17 cellular contexts compared by ENCODE assay signal in the genomic region with DNA sequence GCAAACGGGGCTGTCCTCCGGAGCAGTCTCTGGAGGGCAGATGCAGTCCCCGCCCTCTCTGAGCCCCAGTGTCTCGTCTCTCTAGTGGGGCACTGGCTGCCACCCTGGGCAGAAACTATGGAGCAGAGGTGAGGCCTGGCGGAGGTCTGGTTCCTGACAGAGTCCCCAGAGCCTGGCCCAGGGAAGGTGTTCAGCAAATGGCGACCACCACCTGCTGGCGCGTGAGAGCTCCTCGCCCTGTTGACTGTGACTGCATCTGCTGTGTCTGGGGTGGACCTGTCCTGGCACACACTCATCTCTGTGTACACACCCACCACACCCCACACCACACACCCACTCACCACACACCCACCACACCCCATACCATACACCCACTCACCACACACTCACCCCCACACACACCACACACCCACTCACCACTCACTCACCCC. TPM values are rescaled to one million over a fixed set of nuclear protein-coding genes. Genes with fewer than 3 reads are reported as not detected.
DNase-seq lines count a peak whose midpoint lies in the region; ATAC-seq and TF ChIP-seq lines count a peak whose summit lies in the region.
"Had no signal": no experiment of that assay in that cellular context is flagged by ENCODE, and none has a peak within 500 bp of the region (broad histone marks: within the 10 kb centered on the region; RNA-seq: fewer than 3 reads in every experiment).

No MANE protein-coding gene starts in this region.

- CTCF ChIA-PET in T-cell (lab: Charles Lee) = no interaction called here

- H3K79me2 ChIP-seq in MM.1S (ENCODE audit: low read length) = no peaks in the 10 kb centered on the region

- H3K9ac ChIP-seq in MM.1S (ENCODE audit: low read length) = no peak overlapping the region

- ATAC-seq in natural killer cell (peak; percentile 45 to 60 (median 49)), T-cell (replicated peaks in 1 of 4) (peak in 3 of 4 experiments; percentile 23 to 52 (median 32)), esophagus mucosa (peak; percentile 23)
- no peak for ATAC-seq in natural killer cell treated with Interleukin-12 subunit alpha and Interleukin-12 subunit beta and Interleukin-15 and Interleukin-18, amount 100 ng/mL, for 72 hours
- peak; percentile 33 for ATAC-seq in stimulated activated effector memory CD8-positive, alpha-beta T cell treated with anti-CD3 and anti-CD28 coated beads, Interleukin-12 subunit alpha, Interleukin-12 subunit beta, amount 100 ng/mL, for 72 hours
- no peak for ATAC-seq in stimulated activated naive B cell treated with anti-CD40 and anti-IgM and Interleukin-4, amounts not matched to agents 10 μg/mL and 1 μg/mL and 100 μg/mL, for 72 hours (replicated peaks)
- ATAC-seq: PC-3 had no signal

- no peak overlapping the region for H2AFZ ChIP-seq in MM.1S (ENCODE audit: low read length)

- H3K9me3 ChIP-seq in MM.1S (replicated peaks; ENCODE audit: insufficient read depth, low read length) = no peaks in the 10 kb centered on the region
- H3K9me3 ChIP-seq: MG63 had no signal

- H3K36me3 ChIP-seq in MM.1S (replicated peaks; ENCODE audit: insufficient read depth, low read length) = no peaks in the 10 kb centered on the region
- H3K36me3 ChIP-seq: MG63 had no signal

- no peaks in the 10 kb centered on the region for H3K9me3 Mint-ChIP-seq in natural killer cell
- H3K9me3 Mint-ChIP-seq in natural killer cell treated with Interleukin-12 subunit alpha and Interleukin-12 subunit beta and Interleukin-15 and Interleukin-18, amount 100 ng/mL, for 72 hours = no peaks in the 10 kb centered on the region
- no peaks in the 10 kb centered on the region for H3K9me3 Mint-ChIP-seq in T-cell
- peaks cover 3% of the 10 kb centered on the region for H3K9me3 Mint-ChIP-seq in stimulated activated effector memory CD8-positive, alpha-beta T cell treated with anti-CD3 and anti-CD28 coated beads, Interleukin-12 subunit alpha, Interleukin-12 subunit beta, amount 100 ng/mL, for 72 hours
- H3K9me3 Mint-ChIP-seq in stimulated activated naive B cell treated with anti-CD40 and anti-IgM and Interleukin-4, amounts not matched to agents 10 μg/mL and 1 μg/mL and 100 μg/mL, for 72 hours = no peaks in the 10 kb centered on the region

- intact Hi-C loops in natural killer cell (cut with micrococcal nuclease) = no loop called here

- peak; percentile 28 for DNase-seq in natural killer cell
- no peak for DNase-seq in natural killer cell treated with Interleukin-12 subunit alpha and Interleukin-12 subunit beta and Interleukin-15 and Interleukin-18, amount 100 ng/mL, for 72 hours (ENCODE audit: low spot score)
- peak in 4 of 34 experiments; percentile 8 to 13 (median 12) for DNase-seq in T-cell
- DNase-seq in stimulated activated effector memory CD8-positive, alpha-beta T cell treated with anti-CD3 and anti-CD28 coated beads, Interleukin-12 subunit alpha, Interleukin-12 subunit beta, amount 100 ng/mL, for 72 hours (ENCODE audit: low spot score in 2 of 2) = no peak
- DNase-seq in SW 1271 (lab: John Stamatoyannopoulos, UW) = no peak
- DNase-seq in MM.1S = no peak
- DNase-seq in stimulated activated naive B cell treated with anti-CD40 and anti-IgM and Interleukin-4, amounts not matched to agents 10 μg/mL and 1 μg/mL and 100 μg/mL, for 72 hours = no peak
- DNase-seq: ACHN; CD4-positive, CD25-positive, alpha-beta regulatory T cell; H7; MG63; NCI-H1105 treated with DMSO at 0.1 percent for 48 hours; NCI-H187 treated with DMSO at 0.1 percent for 48 hours; NCI-H446 treated with DMSO at 0.1 percent for 48 hours; NCI-H748 treated with DMSO at 0.1 percent for 48 hours; PC-3 had no signal

- no peaks in the 10 kb centered on the region for H4K20me1 ChIP-seq in MM.1S (ENCODE audit: insufficient read depth, low read length)

- H3K27ac Mint-ChIP-seq in natural killer cell (peak overlapping the region; percentile 38 to 86), T-cell (no peak overlapping the region)
- H3K27ac Mint-ChIP-seq in natural killer cell treated with Interleukin-12 subunit alpha and Interleukin-12 subunit beta and Interleukin-15 and Interleukin-18, amount 100 ng/mL, for 72 hours = no peak overlapping the region
- H3K27ac Mint-ChIP-seq in stimulated activated effector memory CD8-positive, alpha-beta T cell treated with anti-CD3 and anti-CD28 coated beads, Interleukin-12 subunit alpha, Interleukin-12 subunit beta, amount 100 ng/mL, for 72 hours = peak overlapping the region; percentile 86
- H3K27ac Mint-ChIP-seq in stimulated activated naive B cell treated with anti-CD40 and anti-IgM and Interleukin-4, amounts not matched to agents 10 μg/mL and 1 μg/mL and 100 μg/mL, for 72 hours = no peak overlapping the region

- H3K4me3 ChIP-seq in MM.1S (ENCODE audit: low read length) = no peak overlapping the region
- H3K4me3 ChIP-seq: MG63 had no signal

- H3K4me3 Mint-ChIP-seq in natural killer cell (no peak overlapping the region), T-cell (no peak overlapping the region)
- no peak overlapping the region for H3K4me3 Mint-ChIP-seq in natural killer cell treated with Interleukin-12 subunit alpha and Interleukin-12 subunit beta and Interleukin-15 and Interleukin-18, amount 100 ng/mL, for 72 hours
- H3K4me3 Mint-ChIP-seq in stimulated activated effector memory CD8-positive, alpha-beta T cell treated with anti-CD3 and anti-CD28 coated beads, Interleukin-12 subunit alpha, Interleukin-12 subunit beta, amount 100 ng/mL, for 72 hours = no peak overlapping the region
- H3K4me3 Mint-ChIP-seq in stimulated activated naive B cell treated with anti-CD40 and anti-IgM and Interleukin-4, amounts not matched to agents 10 μg/mL and 1 μg/mL and 100 μg/mL, for 72 hours = no peak overlapping the region
- H3K4me3 Mint-ChIP-seq: CD4-positive, CD25-positive, alpha-beta regulatory T cell had no signal

- H3K27me3 ChIP-seq in MM.1S (replicated peaks; ENCODE audit: insufficient read depth, low read length) = peaks cover 72% of the 10 kb centered on the region
- H3K27me3 ChIP-seq: MG63 had no signal

- no peak overlapping the region for H3K4me2 ChIP-seq in MM.1S (ENCODE audit: low read depth, low read length)

- POLR2A ChIA-PET in T-cell (lab: Charles Lee) = interaction anchor here in 1 of 2 donors (0.7 kb wide), 1 partner anchor 221 kb away, joined by 3 read pairs; no protein-coding TSS in a partner anchor

- H3K9me2 ChIP-seq in MM.1S (replicated peaks; ENCODE audit: insufficient read depth, low read length) = no peaks in the 10 kb centered on the region

- TF ChIP-seq CTCF in natural killer cell (IDR thresholded peaks at IDR 0.05) (no peak), MM.1S (IDR thresholded peaks at IDR 0.05; ENCODE audit: low read length) (no peak)

- H3K4me1 Mint-ChIP-seq in natural killer cell (peaks cover 0 to 21% of the 10 kb centered on the region in 2 donors), T-cell (peaks cover 10 to 16% (median 11%) of the 10 kb centered on the region in 3 donors)
- peaks cover 0 to 11% of the 10 kb centered on the region in 2 donors for H3K4me1 Mint-ChIP-seq in natural killer cell treated with Interleukin-12 subunit alpha and Interleukin-12 subunit beta and Interleukin-15 and Interleukin-18, amount 100 ng/mL, for 72 hours (ENCODE audit: low read depth in 2 of 2)
- peaks cover 17% of the 10 kb centered on the region for H3K4me1 Mint-ChIP-seq in stimulated activated effector memory CD8-positive, alpha-beta T cell treated with anti-CD3 and anti-CD28 coated beads, Interleukin-12 subunit alpha, Interleukin-12 subunit beta, amount 100 ng/mL, for 72 hours
- peaks cover 3 to 11% of the 10 kb centered on the region in 2 donors for H3K4me1 Mint-ChIP-seq in stimulated activated naive B cell treated with anti-CD40 and anti-IgM and Interleukin-4, amounts not matched to agents 10 μg/mL and 1 μg/mL and 100 μg/mL, for 72 hours

- H3K36me3 Mint-ChIP-seq in natural killer cell (no peaks in the 10 kb centered on the region), T-cell (no peaks in the 10 kb centered on the region)
- H3K36me3 Mint-ChIP-seq in natural killer cell treated with Interleukin-12 subunit alpha and Interleukin-12 subunit beta and Interleukin-15 and Interleukin-18, amount 100 ng/mL, for 72 hours = no peaks in the 10 kb centered on the region
- peaks cover 14% of the 10 kb centered on the region for H3K36me3 Mint-ChIP-seq in stimulated activated effector memory CD8-positive, alpha-beta T cell treated with anti-CD3 and anti-CD28 coated beads, Interleukin-12 subunit alpha, Interleukin-12 subunit beta, amount 100 ng/mL, for 72 hours
- no peaks in the 10 kb centered on the region for H3K36me3 Mint-ChIP-seq in stimulated activated naive B cell treated with anti-CD40 and anti-IgM and Interleukin-4, amounts not matched to agents 10 μg/mL and 1 μg/mL and 100 μg/mL, for 72 hours
- H3K36me3 Mint-ChIP-seq: CD4-positive, CD25-positive, alpha-beta regulatory T cell had no signal

- H3K27me3 Mint-ChIP-seq in natural killer cell (ENCODE audit: low read depth in 2 of 2) = no peaks in the 10 kb centered on the region
- no peaks in the 10 kb centered on the region for H3K27me3 Mint-ChIP-seq in natural killer cell treated with Interleukin-12 subunit alpha and Interleukin-12 subunit beta and Interleukin-15 and Interleukin-18, amount 100 ng/mL, for 72 hours
- no peaks in the 10 kb centered on the region for H3K27me3 Mint-ChIP-seq in T-cell
- H3K27me3 Mint-ChIP-seq in stimulated activated naive B cell treated with anti-CD40 and anti-IgM and Interleukin-4, amounts not matched to agents 10 μg/mL and 1 μg/mL and 100 μg/mL, for 72 hours = peaks cover 10 to 14% of the 10 kb centered on the region in 2 donors
- H3K27me3 Mint-ChIP-seq: CD4-positive, CD25-positive, alpha-beta regulatory T cell had no signal

- H3K27ac ChIP-seq in MM.1S (ENCODE audit: low read length) = no peak overlapping the region

- no peaks in the 10 kb centered on the region for H3F3A ChIP-seq in MM.1S (ENCODE audit: insufficient read depth, low read length)

- H3K4me1 ChIP-seq in MM.1S (ENCODE audit: low read length) = no peaks in the 10 kb centered on the region

RNA-seq across cellular contexts. Expression of gene TTLL12, which starts 18.3 kb away (rescaled TPM):
- total RNA-seq in natural killer cell = 10 to 100 TPM in 2 of 3 donors, 1 to 10 TPM in 1; 9.3 to 15.5 (median 13.7) TPM
- total RNA-seq in natural killer cell treated with Interleukin-12 subunit alpha and Interleukin-12 subunit beta and Interleukin-15 and Interleukin-18, amount 100 ng/mL, for 72 hours = 10 to 100 TPM; 23.6 to 79.0 TPM
- 10 to 100 TPM; 17.1 to 38.1 (median 33.8) TPM for total RNA-seq in T-cell
- 120 TPM for total RNA-seq in esophagus mucosa

RNA-seq across cellular contexts. Expression of gene TSPO, which starts 53.9 kb away (rescaled TPM):
- total RNA-seq in natural killer cell (10 to 100 TPM; 52.1 to 81.7 (median 59.3) TPM), T-cell (100 to 1,000 TPM in 3 of 5 donors, 10 to 100 TPM in 2; 50.2 to 128 (median 101) TPM), esophagus mucosa (435 TPM)
- 100 to 1,000 TPM in 1 of 2 donors, 10 to 100 TPM in 1; 76.4 to 110 TPM for total RNA-seq in natural killer cell treated with Interleukin-12 subunit alpha and Interleukin-12 subunit beta and Interleukin-15 and Interleukin-18, amount 100 ng/mL, for 72 hours

Comparison
In these comparisons a context has a peak if more than half of its experiments do, and no peak if none do; other contexts are left out.
1. ATAC-seq: peak in natural killer cell (3 of 3), T-cell (3 of 4), esophagus mucosa (single experiment) and stimulated activated effector memory CD8-positive, alpha-beta T cell treated with anti-CD3 and anti-CD28 coated beads, Interleukin-12 subunit alpha, Interleukin-12 subunit beta, amount 100 ng/mL, for 72 hours (single experiment); none in natural killer cell treated with Interleukin-12 subunit alpha and Interleukin-12 subunit beta and Interleukin-15 and Interleukin-18, amount 100 ng/mL, for 72 hours (0 of 2) and stimulated activated naive B cell treated with anti-CD40 and anti-IgM and Interleukin-4, amounts not matched to agents 10 μg/mL and 1 μg/mL and 100 μg/mL, for 72 hours (0 of 2).
2. H3K27ac Mint-ChIP-seq: peak in natural killer cell (2 of 2) and stimulated activated effector memory CD8-positive, alpha-beta T cell treated with anti-CD3 and anti-CD28 coated beads, Interleukin-12 subunit alpha, Interleukin-12 subunit beta, amount 100 ng/mL, for 72 hours (single experiment); none in natural killer cell treated with Interleukin-12 subunit alpha and Interleukin-12 subunit beta and Interleukin-15 and Interleukin-18, amount 100 ng/mL, for 72 hours (0 of 2), T-cell (0 of 2) and stimulated activated naive B cell treated with anti-CD40 and anti-IgM and Interleukin-4, amounts not matched to agents 10 μg/mL and 1 μg/mL and 100 μg/mL, for 72 hours (single experiment).